ENCODE assay signal across 29 cellular contexts in the genomic region with DNA sequence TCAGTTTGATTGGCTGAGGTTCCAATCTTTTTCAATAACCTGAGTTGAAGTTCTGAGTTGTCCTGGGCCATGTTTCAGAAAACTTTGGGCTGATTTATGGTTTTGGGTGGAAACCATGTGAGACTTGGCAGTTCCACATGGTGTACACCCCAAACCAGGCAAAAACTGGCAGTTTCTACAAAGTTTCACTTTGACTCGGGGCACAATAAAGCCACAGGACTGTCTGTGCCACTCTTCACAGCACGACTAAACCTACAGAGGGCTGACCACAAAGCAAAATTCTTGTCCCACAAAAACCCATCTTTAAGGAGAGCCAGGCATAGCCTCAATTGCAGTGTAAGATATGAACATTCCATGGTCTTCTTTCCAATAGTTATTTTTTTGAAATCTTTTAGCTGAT.
DNase-seq lines count a peak whose midpoint lies in the region; ATAC-seq, FAIRE-seq and TF ChIP-seq lines count a peak whose summit lies in the region.
"Had no signal": no experiment of that assay in that cellular context is flagged by ENCODE, and none has a peak within 500 bp of the region (broad histone marks: within the 10 kb centered on the region; RNA-seq: fewer than 3 reads in every experiment).

No MANE protein-coding gene starts in this region.

- no peaks in the 10 kb centered on the region for H4K20me1 ChIP-seq in astrocyte (ENCODE audit: insufficient read depth, low read length)

- H3K9ac ChIP-seq in astrocyte (ENCODE audit: low read length): no peak overlapping the region

- peaks cover 76% of the 10 kb centered on the region for H3K36me3 Mint-ChIP-seq in HFFc6 (ENCODE audit: low read depth)
- peaks cover 45% of the 10 kb centered on the region for H3K36me3 Mint-ChIP-seq in astrocyte (ENCODE audit: low read depth, unreplicated experiment)
- H3K36me3 Mint-ChIP-seq: activated naive CD8-positive, alpha-beta T cell treated with anti-CD3 and anti-CD28 coated beads for 36 hours; CD8-positive, alpha-beta T cell had no signal

- no peaks in the 10 kb centered on the region for H3K9me3 ChIP-seq in astrocyte (ENCODE audit: insufficient read depth, low read depth, low read length)
- H3K9me3 ChIP-seq: BE2C, esophagus muscularis mucosa, Peyer's patch had no signal

- H3K4me1 Mint-ChIP-seq in HFFc6 (ENCODE audit: low read depth) (peaks cover 59% of the 10 kb centered on the region), astrocyte (ENCODE audit: low read depth, unreplicated experiment) (no peaks in the 10 kb centered on the region)
- H3K4me1 Mint-ChIP-seq: central memory CD8-positive, alpha-beta T cell had no signal

- H3K27me3 Mint-ChIP-seq in HFFc6 (ENCODE audit: insufficient read depth) (peaks cover 42% of the 10 kb centered on the region), astrocyte (ENCODE audit: low read depth, unreplicated experiment) (no peaks in the 10 kb centered on the region)
- H3K27me3 Mint-ChIP-seq: activated CD8-positive, alpha-beta T cell treated with anti-CD3 and anti-CD28 coated beads for 36 hours; activated naive CD8-positive, alpha-beta T cell treated with anti-CD3 and anti-CD28 coated beads for 36 hours; central memory CD8-positive, alpha-beta T cell had no signal

- intact Hi-C loops in sciatic nerve (cut with DNase I): no loop called here

- H3K9me3 Mint-ChIP-seq in HFFc6: no peaks in the 10 kb centered on the region
- no peaks in the 10 kb centered on the region for H3K9me3 Mint-ChIP-seq in astrocyte (ENCODE audit: unreplicated experiment)
- H3K9me3 Mint-ChIP-seq: activated CD8-positive, alpha-beta T cell treated with anti-CD3 and anti-CD28 coated beads for 36 hours; activated naive CD8-positive, alpha-beta T cell treated with anti-CD3 and anti-CD28 coated beads for 36 hours; CD8-positive, alpha-beta T cell; central memory CD8-positive, alpha-beta T cell; T-helper 2 cell treated with Interferon-gamma antibody and Interleukin-4, amounts not matched to agents 5 μg/mL and 100 μg/mL, for 36 hours had no signal

- peak overlapping the region; percentile 10; the same call in 1 of the 2 replicates for H3K4me3 Mint-ChIP-seq in HFFc6
- H3K4me3 Mint-ChIP-seq in astrocyte (ENCODE audit: unreplicated experiment): no peak overlapping the region
- H3K4me3 Mint-ChIP-seq: activated CD8-positive, alpha-beta T cell treated with anti-CD3 and anti-CD28 coated beads for 36 hours; activated naive CD8-positive, alpha-beta T cell treated with anti-CD3 and anti-CD28 coated beads for 36 hours; CD8-positive, alpha-beta T cell; central memory CD8-positive, alpha-beta T cell; T-helper 2 cell treated with Interferon-gamma antibody and Interleukin-4, amounts not matched to agents 5 μg/mL and 100 μg/mL, for 36 hours had no signal

- no peak overlapping the region for H3K4me2 ChIP-seq in astrocyte (ENCODE audit: low read length)

- H3K4me3 ChIP-seq in astrocyte (ENCODE audit: insufficient read depth, low read depth, low read length): no peak overlapping the region
- H3K4me3 ChIP-seq: esophagus muscularis mucosa, Peyer's patch had no signal

- peak; percentile 48 for ATAC-seq in GM18502 (IDR thresholded peaks at IDR 0.05; ENCODE audit: poor library complexity, unreplicated experiment)
- peak; percentile 10 for ATAC-seq in sciatic nerve
- ATAC-seq: activated CD8-positive, alpha-beta T cell treated with anti-CD3 and anti-CD28 coated beads for 36 hours; CD8-positive, alpha-beta T cell; left ventricle myocardium superior had no signal

- FAIRE-seq in astrocyte (lab: Jason Lieb, UNC) (peak; percentile 66), GM19239 (lab: Jason Lieb, UNC) (no peak)
- FAIRE-seq: frontal cortex, H54, kidney had no signal

- H3K4me1 ChIP-seq in astrocyte (ENCODE audit: insufficient read depth, low read length): peaks cover 5% of the 10 kb centered on the region
- H3K4me1 ChIP-seq: BE2C, Peyer's patch had no signal

- no peak overlapping the region for H2AFZ ChIP-seq in astrocyte (ENCODE audit: low read depth, low read length)

- DNase-seq in HFFc6 (no peak), astrocyte (ENCODE audit: low read depth) (peak; percentile 26), sciatic nerve (ENCODE audit: low spot score) (no peak), GM19239 (ENCODE audit: insufficient read length, low spot score) (no peak), EL (no peak)
- no peak for DNase-seq in activated T-cell treated with anti-CD3 and anti-CD28 coated beads, Interleukin-2, amount 50 U/mL, for 1 hour
- DNase-seq: ACHN; activated CD4-positive, alpha-beta T cell treated with anti-CD3 and anti-CD28 coated beads for 1 hour; activated CD8-positive, alpha-beta T cell treated with anti-CD3 and anti-CD28 coated beads for 36 hours; activated effector memory CD4-positive, alpha-beta T cell treated with Interleukin-2 at 50 U/mL for 16 hours; activated naive CD8-positive, alpha-beta T cell treated with anti-CD3 and anti-CD28 coated beads for 36 hours; BE2C; CD8-positive, alpha-beta T cell; dermis blood vessel endothelial cell; Kasumi-1; kidney; left ventricle myocardium superior; NCI-H146; NCI-H345; Peyer's patch; SHP77 treated with DMSO at 0.1 percent for 48 hours; stimulated activated CD4-positive, alpha-beta T cell treated with anti-CD3 and anti-CD28 coated beads, Interleukin-1b, Interleukin-23, amount 100 ng/mL, for 48 hours; stimulated activated naive CD4-positive, alpha-beta T cell treated with Interleukin-2 at 50 U/mL for 16 hours had no signal

- peaks cover 90% of the 10 kb centered on the region for H3K36me3 ChIP-seq in astrocyte (ENCODE audit: insufficient read depth, low read length)
- H3K36me3 ChIP-seq: BE2C had no signal

- TF ChIP-seq CTCF in HFFc6 (IDR thresholded peaks at IDR 0.05) (no peak), astrocyte (IDR thresholded peaks at IDR 0.05; ENCODE audit: insufficient read depth, low read depth, low read length) (no peak)

- H3K27ac Mint-ChIP-seq in HFFc6: peak overlapping the region; percentile 36; the same call in 1 of the 2 replicates
- no peak overlapping the region for H3K27ac Mint-ChIP-seq in astrocyte (ENCODE audit: unreplicated experiment)
- H3K27ac Mint-ChIP-seq: activated CD8-positive, alpha-beta T cell treated with anti-CD3 and anti-CD28 coated beads for 36 hours; activated naive CD8-positive, alpha-beta T cell treated with anti-CD3 and anti-CD28 coated beads for 36 hours; CD8-positive, alpha-beta T cell; T-helper 2 cell treated with Interferon-gamma antibody and Interleukin-4, amounts not matched to agents 5 μg/mL and 100 μg/mL, for 36 hours had no signal

- H3K27ac ChIP-seq in astrocyte (ENCODE audit: low read depth, low read length): no peak overlapping the region
- H3K27ac ChIP-seq: Peyer's patch had no signal

- peaks cover 3% of the 10 kb centered on the region for H3K79me2 ChIP-seq in astrocyte (ENCODE audit: insufficient read depth, low read length)

- H3K27me3 ChIP-seq in astrocyte (ENCODE audit: insufficient read depth, low read length): no peaks in the 10 kb centered on the region
- H3K27me3 ChIP-seq: BE2C, esophagus muscularis mucosa, Peyer's patch had no signal
